5 cellular contexts compared by ENCODE assay signal in genomic region chr2:87992569-87992968, GRCh38. TPM values are rescaled to one million over a fixed set of nuclear protein-coding genes. Genes with fewer than 3 reads are reported as not detected.
"Had no signal": no experiment of that assay in that cellular context is flagged by ENCODE, and none has a peak within 500 bp of the region (broad histone marks: within the 10 kb centered on the region; RNA-seq: fewer than 3 reads in every experiment).

No MANE protein-coding gene starts in this region.

RNA-seq across cellular contexts. Expression of gene RNU2-63P, which starts 23.8 kb away (rescaled TPM):
- total RNA-seq: body of pancreas, breast epithelium, cardiac septum had no signal
- polyA plus RNA-seq: adrenal gland, aorta had no signal
